Comparison of ENCODE assay signal across 22 cellular contexts in the genomic region with DNA sequence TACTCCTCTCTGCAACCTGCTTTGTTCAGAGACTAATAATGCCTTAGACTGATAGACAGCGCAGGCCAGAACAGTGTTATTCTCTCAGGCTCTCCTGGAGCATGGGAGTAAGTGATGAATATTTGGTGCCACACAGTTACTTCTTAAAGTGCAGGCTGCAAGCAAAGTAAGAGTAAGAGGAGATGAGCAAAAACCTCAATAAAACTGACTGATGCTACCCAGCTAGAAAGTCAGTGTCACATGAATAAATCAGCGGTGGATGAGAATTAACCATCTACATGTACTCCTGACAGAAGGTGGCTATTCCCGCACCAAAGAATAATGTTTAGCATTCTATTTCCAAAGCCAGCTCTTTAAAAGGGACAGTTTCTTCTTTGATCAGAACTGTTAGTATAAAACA. TPM values are rescaled to one million over a fixed set of nuclear protein-coding genes. Genes with fewer than 3 reads are reported as not detected.
"Had no signal": no experiment of that assay in that cellular context is flagged by ENCODE, and none has a peak within 500 bp of the region (broad histone marks: within the 10 kb centered on the region; RNA-seq: fewer than 3 reads in every experiment).

No MANE protein-coding gene starts in this region.

- DNase-seq: dermis blood vessel endothelial cell; effector CD8-positive, alpha-beta T cell; effector memory CD8-positive, alpha-beta T cell; endodermal cell; erythroblast; esophagus squamous epithelium; foreskin fibroblast; foreskin melanocyte; gastrocnemius medialis; glutamatergic neuron; heart right ventricle; hippocampal formation; left cardiac atrium; left lung; left ventricle myocardium superior; lower lobe of right lung; mesenchymal stem cell; mucosa of descending colon; naive B cell had no signal

- H3K4me3 ChIP-seq: coronary artery, esophagus squamous epithelium, gastrocnemius medialis, heart right ventricle, left lung, lower lobe of right lung, mucosa of descending colon had no signal

- ATAC-seq: effector memory CD8-positive, alpha-beta T cell; esophagus mucosa; gastrocnemius medialis; heart right ventricle; left cardiac atrium; left lung; left ventricle myocardium superior; lower lobe of right lung; mucosa of descending colon had no signal

- H3K27ac ChIP-seq: coronary artery, epithelial cell of prostate, esophagus squamous epithelium, gastrocnemius medialis, heart right ventricle, left lung, lower lobe of right lung had no signal

- H3K27me3 ChIP-seq: gastrocnemius medialis, heart right ventricle, left lung had no signal

RNA-seq across cellular contexts. Expression of gene TRIM9, which starts 9.9 kb away (rescaled TPM):
- total RNA-seq: dermis blood vessel endothelial cell had no signal
